Comparison of ENCODE assay signal across 9 cellular contexts in the genomic region with DNA sequence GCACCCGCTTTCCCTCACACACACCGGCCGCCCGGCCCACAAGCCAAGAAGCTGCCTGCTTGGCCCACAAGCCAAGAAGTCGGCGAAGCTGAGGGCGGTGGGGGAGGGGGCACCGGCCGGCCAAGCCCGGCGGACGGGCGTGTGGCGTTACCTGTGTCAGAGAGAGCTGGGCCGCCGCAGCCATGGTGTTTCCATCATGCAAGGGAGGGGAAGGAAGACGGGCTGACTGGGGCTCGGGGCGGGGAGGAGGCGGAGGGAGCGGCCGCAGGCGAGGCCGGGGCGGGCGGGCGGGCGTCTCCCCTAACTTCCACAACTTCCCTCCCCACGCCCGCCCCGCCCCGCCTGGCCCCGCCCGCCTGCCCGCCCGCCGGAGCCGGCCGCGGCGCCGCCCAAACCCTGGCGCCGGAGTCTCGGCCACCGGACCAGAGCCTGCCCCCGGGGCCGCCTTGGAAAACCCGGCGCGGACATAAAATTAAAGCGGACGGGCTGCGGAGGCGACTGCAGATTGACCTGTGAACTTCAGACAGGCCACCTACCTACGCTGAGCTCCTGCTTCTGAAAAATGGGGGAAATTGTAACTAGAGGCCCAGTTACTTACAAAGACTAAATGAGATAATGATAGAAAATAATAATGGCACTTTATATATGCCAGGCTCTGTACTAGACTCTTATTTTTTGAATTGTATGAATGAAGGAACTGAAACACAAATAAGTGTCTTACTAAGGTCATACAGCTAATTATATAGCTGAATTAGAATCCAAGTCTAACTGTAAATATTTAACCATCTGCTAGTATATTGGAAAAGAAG. TPM values are rescaled to one million over a fixed set of nuclear protein-coding genes. Genes with fewer than 3 reads are reported as not detected.
DNase-seq lines count a peak whose midpoint lies in the region; ATAC-seq, FAIRE-seq and TF ChIP-seq lines count a peak whose summit lies in the region.
"Had no signal": no experiment of that assay in that cellular context is flagged by ENCODE, and none has a peak within 500 bp of the region (broad histone marks: within the 10 kb centered on the region; RNA-seq: fewer than 3 reads in every experiment).

A gene (minus strand): TSS at position 219 of the 809 bp plus-strand sequence. CDS start 35 bp downstream, at position 184.

- FAIRE-seq in HepG2 (lab: Jason Lieb, UNC), result no peak
- FAIRE-seq: TTC549 had no signal

- ATAC-seq in GM19035 (IDR thresholded peaks at IDR 0.05; ENCODE audit: unreplicated experiment), result peak; percentile 54
- ATAC-seq in HG03342 (IDR thresholded peaks at IDR 0.05; ENCODE audit: unreplicated experiment), result peak; percentile 60
- peak; percentile 87 for ATAC-seq in HepG2

- CTCF ChIA-PET in activated CD4-positive, alpha-beta memory T cell treated with anti-CD3 and anti-CD28 coated beads for 36 hours (lab: Charles Lee), result interaction anchor here (0.7 to 1.4 kb wide), 6 partner anchors 10 to 50 kb away, joined by 3 to 5 read pairs (median 3); no protein-coding TSS in a partner anchor
- CTCF ChIA-PET in HepG2 (lab: Yijun Ruan, JAX; ENCODE audit: low intra/inter-chr PET ratio, low total read pairs), result no interaction called here

- peak within 1 kb of the TSS; percentile 86 for H3K27ac Mint-ChIP-seq in activated CD4-positive, alpha-beta memory T cell treated with anti-CD3 and anti-CD28 coated beads for 36 hours

- POLR2A ChIA-PET in activated CD4-positive, alpha-beta memory T cell treated with anti-CD3 and anti-CD28 coated beads for 36 hours (lab: Charles Lee), result interaction anchor here (0.6 to 3.1 kb wide), 5 partner anchors 10 to 31 kb away, joined by 3 to 25 read pairs (median 3); no protein-coding TSS in a partner anchor
- POLR2A ChIA-PET in HepG2 (lab: Yijun Ruan, JAX), result interaction anchor here (0.8 to 1.3 kb wide), 6 partner anchors 10 to 250 kb away, joined by 3 to 4 read pairs (median 3); no protein-coding TSS in a partner anchor

- DNase-seq in AML-193 (lab: John Stamatoyannopoulos, UW) (peak; percentile 57 to 72), NCI-H748 (lab: John Stamatoyannopoulos, UW; ENCODE audit: unreplicated experiment) (peak; percentile 84), dermis microvascular lymphatic vessel endothelial cell (ENCODE audit: low read depth in 2 of 2) (peak; percentile 56 to 80), HepG2 (ENCODE audit: low spot score) (peak; percentile 68)
- peak; percentile 92 for DNase-seq in activated CD4-positive, alpha-beta memory T cell treated with anti-CD3 and anti-CD28 coated beads for 36 hours
- peak; percentile 81 to 92 for DNase-seq in stimulated activated CD4-positive, alpha-beta T cell treated with anti-CD3 and anti-CD28 coated beads, Interleukin-2, amount 100 ng/mL, for 48 hours

- peaks cover 34% of the 10 kb centered on the region for H3K4me1 ChIP-seq in HepG2 (ENCODE audit: insufficient read depth, low read length)

- no peak for TF ChIP-seq EP300 in HepG2 (IDR thresholded peaks at IDR 0.05; ENCODE audit: low read depth in 2 of 2, low read length in 2 of 2)
- TF ChIP-seq EP300 in HepG2 (CRISPR knock-in tag; IDR thresholded peaks at IDR 0.05; ENCODE audit: borderline replicate concordance), result no peak

- H3K36me3 ChIP-seq in HepG2 (replicated peaks in 1 of 2; ENCODE audit: control insufficient read depth in 1 of 2, insufficient read depth in 2 of 2, low read length in 2 of 2), result no peaks in the 10 kb centered on the region

- H3K9me3 ChIP-seq in HepG2 (ENCODE audit: low read length), result no peaks in the 10 kb centered on the region

- no peak within 1 kb of the TSS for H2AFZ ChIP-seq in HepG2 (ENCODE audit: low read length)

- under 1% methylated on average over 23 of the region's 56 CpGs for WGBS in HepG2 (ENCODE audit: low lambda C conversion rate)

- TF ChIP-seq RAD21 in HepG2 (CRISPR knock-in tag; IDR thresholded peaks at IDR 0.05), result no peak

- H3K4me3 Mint-ChIP-seq in activated CD4-positive, alpha-beta memory T cell treated with anti-CD3 and anti-CD28 coated beads for 36 hours, result peak within 1 kb of the TSS; percentile 85

- peak; percentile 42 for TF ChIP-seq CTCF in HepG2 (CRISPR knock-in tag; IDR thresholded peaks at IDR 0.05)

- H3K27me3 Mint-ChIP-seq in activated CD4-positive, alpha-beta memory T cell treated with anti-CD3 and anti-CD28 coated beads for 36 hours, result no peaks in the 10 kb centered on the region

- H3K27me3 ChIP-seq in HepG2 (ENCODE audit: control insufficient read depth in 1 of 2, insufficient read depth in 2 of 2, low read length in 2 of 2), result no peaks in the 10 kb centered on the region

- in situ Hi-C loops in HepG2 (cut with HindIII; ENCODE audit: extremely low pct_ligation_motif_present, low pct_unique_long_range_greater_than_20kb), result no loop called here

- intact Hi-C loops in activated CD4-positive, alpha-beta memory T cell treated with anti-CD3 and anti-CD28 coated beads for 36 hours (cut with micrococcal nuclease), result loop anchor here (1.0 to 5.0 kb wide), 6 partner anchors 14 to 550 kb away; a partner anchor contains a TSS
- intact Hi-C loops in HepG2 (cut with micrococcal nuclease; ENCODE audit: unreplicated experiment), result no loop called here

- peak within 1 kb of the TSS; percentile 82 for H3K9ac ChIP-seq in HepG2 (ENCODE audit: insufficient read depth, low read depth, low read length)

- H3K9me3 Mint-ChIP-seq in activated CD4-positive, alpha-beta memory T cell treated with anti-CD3 and anti-CD28 coated beads for 36 hours, result no peaks in the 10 kb centered on the region

- TF ChIP-seq POLR2A in HepG2 (IDR thresholded peaks at IDR 0.05; ENCODE audit: insufficient read depth in 1 of 2, low read depth in 2 of 2, low read length in 2 of 2), result peak in 1 of 2 experiments; percentile 64; a peak in 2 of 4 replicates

- no TSS peak for BruUV-seq in HepG2 (replicated peaks; lab: Mats Ljungman, UMichigan)

- peaks cover 41% of the 10 kb centered on the region for H3K79me2 ChIP-seq in HepG2 (ENCODE audit: insufficient read depth, low read length)

- H3K27ac ChIP-seq in HepG2 (ENCODE audit: extremely low read length, insufficient read depth, low read length), result peak within 1 kb of the TSS; percentile 97

- peaks cover 5% of the 10 kb centered on the region for H3K36me3 Mint-ChIP-seq in activated CD4-positive, alpha-beta memory T cell treated with anti-CD3 and anti-CD28 coated beads for 36 hours

- H4K20me1 ChIP-seq in HepG2 (ENCODE audit: insufficient read depth, low read length), result peaks cover 3% of the 10 kb centered on the region; the same call in 1 of the 2 replicates

- H3K4me2 ChIP-seq in HepG2 (ENCODE audit: low read depth, low read length), result peak within 1 kb of the TSS; percentile 90

- peak within 1 kb of the TSS; percentile 79 to 97 (median 92) for H3K4me3 ChIP-seq in HepG2 (replicated peaks in 1 of 3; ENCODE audit: insufficient read depth in 1 of 3, low read depth in 2 of 3, low read length in 3 of 3)

- peaks cover 53% of the 10 kb centered on the region for H3K4me1 Mint-ChIP-seq in activated CD4-positive, alpha-beta memory T cell treated with anti-CD3 and anti-CD28 coated beads for 36 hours (ENCODE audit: low read depth)

TF ChIP-seq in HepG2, 621 proteins besides CTCF, POLR2A, EP300 and RAD21 (continues in another document):
- TF ChIP-seq BHLHE40 (IDR thresholded peaks at IDR 0.05; ENCODE audit: low read length), result no peak
- TF ChIP-seq GZF1 (CRISPR knock-in tag; IDR thresholded peaks at IDR 0.05), result no peak
- TF ChIP-seq PHF21A (CRISPR knock-in tag; IDR thresholded peaks at IDR 0.05), result no peak
- no peak for TF ChIP-seq KLF9 (CRISPR knock-in tag; IDR thresholded peaks at IDR 0.05; ENCODE audit: low read depth)

RNA-seq across cellular contexts. Expression of the gene that starts here (rescaled TPM):
- total RNA-seq in activated CD4-positive, alpha-beta memory T cell treated with anti-CD3 and anti-CD28 coated beads for 36 hours, result 10 to 100 TPM; 69.5 to 69.6 TPM
- total RNA-seq in dermis microvascular lymphatic vessel endothelial cell (69.1 and 87.0 TPM in 2 replicates), HepG2 (2016; rRNA removed; fragmentation: Illumina TruSeq; extraction: Trizol) (19.3 and 33.6 TPM in 2 replicates)
- 18.9 and 24.9 TPM in 2 replicates for total RNA-seq in HepG2 (2016; cell fraction: cytosol; rRNA removed; fragmentation: Illumina TruSeq; extraction: Trizol; ENCODE audit: low read depth)
- 18.3 and 30.7 TPM in 2 replicates for total RNA-seq in HepG2 (2016; cell fraction: insoluble cytoplasmic fraction; rRNA removed; fragmentation: Illumina TruSeq; extraction: Trizol)
- total RNA-seq in HepG2 (2016; cell fraction: membrane; rRNA removed; fragmentation: Illumina TruSeq; extraction: Trizol), result 20.2 and 23.7 TPM in 2 replicates
- 19.4 and 20.2 TPM in 2 replicates for total RNA-seq in HepG2 (2016; cell fraction: nucleus; rRNA removed; fragmentation: Illumina TruSeq; extraction: Trizol)
- 13.5 and 14.3 TPM in 2 replicates for polyA plus RNA-seq in HepG2 (2011; rRNA removed)
- 6.6 and 11.7 TPM in 2 replicates for polyA plus RNA-seq in HepG2 (2011; cell fraction: cytosol; rRNA removed)
- 11.1 and 13.7 TPM in 2 replicates for polyA plus RNA-seq in HepG2 (2011; cell fraction: nucleus; rRNA removed)
- 17.2 and 18.4 TPM in 2 replicates for polyA plus RNA-seq in HepG2 (2012)
- 1.9 and 2.1 TPM in 2 replicates for polyA plus RNA-seq in HepG2 (2016; cell fraction: cytosol; fragmentation: Illumina TruSeq; extraction: Trizol; ENCODE audit: low read depth)
- 22.3 and 23.1 TPM in 2 replicates for polyA plus RNA-seq in HepG2 (2016; cell fraction: insoluble cytoplasmic fraction; fragmentation: Illumina TruSeq; extraction: Trizol; ENCODE audit: low read depth)
- polyA plus RNA-seq in HepG2 (2016; cell fraction: membrane; fragmentation: Illumina TruSeq; extraction: Trizol; ENCODE audit: low read depth), result 7.0 and 7.5 TPM in 2 replicates
- polyA plus RNA-seq in HepG2 (2016; cell fraction: nucleus; fragmentation: Illumina TruSeq; extraction: Trizol; ENCODE audit: insufficient read depth, low read depth), result 18.0 and 18.2 TPM in 2 replicates
- 20.3 and 23.0 TPM in 2 replicates for polyA minus RNA-seq in HepG2 (2011; rRNA and poly(A)+ RNA removed; ENCODE audit: low replicate concordance)
- 28.8 and 39.2 TPM in 2 replicates for polyA minus RNA-seq in HepG2 (2011; cell fraction: cytosol; rRNA and poly(A)+ RNA removed)
- polyA minus RNA-seq in HepG2 (2011; cell fraction: nucleus; rRNA and poly(A)+ RNA removed), result 39.4 and 39.5 TPM in 2 replicates

Comparison
In these comparisons a context has a peak if more than half of its experiments do, and no peak if none do; other contexts are left out.
1. Peak in every context shown above with its lines: DNase-seq, ATAC-seq, H3K4me3 ChIP-seq and H3K27ac ChIP-seq.